ENCODE assay signal across 17 cellular contexts in genomic region chr5:122099060-122099790, GRCh38. TPM values are rescaled to one million over a fixed set of nuclear protein-coding genes. Genes with fewer than 3 reads are reported as not detected.
DNase-seq lines count a peak whose midpoint lies in the region; ATAC-seq and TF ChIP-seq lines count a peak whose summit lies in the region.
"Had no signal": no experiment of that assay in that cellular context is flagged by ENCODE, and none has a peak within 500 bp of the region (broad histone marks: within the 10 kb centered on the region; RNA-seq: fewer than 3 reads in every experiment).

No MANE protein-coding gene starts in this region.

- H3K4me3 ChIP-seq in AG10803 (ENCODE audit: low read length) (no peak overlapping the region), brain microvascular endothelial cell (ENCODE audit: low read depth, low read length) (no peak overlapping the region), lower leg skin (ENCODE audit: low read depth, poor library complexity, severe bottlenecking) (no peak overlapping the region)

- no peak for TF ChIP-seq POLR2A in lower leg skin (IDR thresholded peaks at IDR 0.05)

- H3K27me3 ChIP-seq in brain microvascular endothelial cell (replicated peaks), result no peaks in the 10 kb centered on the region
- H3K27me3 ChIP-seq: BE2C had no signal

- H3K36me3 ChIP-seq in brain microvascular endothelial cell (replicated peaks), result no peaks in the 10 kb centered on the region
- H3K36me3 ChIP-seq: BE2C had no signal

- intact Hi-C loops in lower leg skin (cut with DNase I; ENCODE audit: low total_unique reads), result loop anchor here (10.0 kb wide), 1 partner anchor 56 kb away; no protein-coding TSS in a partner anchor

- peak overlapping the region; percentile 71 for H3K27ac ChIP-seq in brain microvascular endothelial cell

- ATAC-seq in GM21360 (IDR thresholded peaks at IDR 0.05; ENCODE audit: unreplicated experiment), result no peak
- ATAC-seq: stimulated activated memory B cell treated with anti-CD40 and anti-IgM and Interleukin-4, amounts not matched to agents 10 μg/mL and 1 μg/mL and 100 μg/mL, for 72 hours had no signal

- WGBS in lower leg skin, 2 donors, result 81 to 86% methylated on average over 6 of the region's 6 CpGs

- peak; percentile 62 for DNase-seq in AG10803 (ENCODE audit: low read depth)
- DNase-seq in NCI-H226, result peak; percentile 71
- DNase-seq in brain microvascular endothelial cell, result peak; percentile 92
- peak; percentile 77 for DNase-seq in kidney glomerular epithelial cell (lab: John Stamatoyannopoulos, UW)
- DNase-seq in GM10266 (ENCODE audit: extremely low spot score), result no peak
- DNase-seq in lower leg skin (ENCODE audit: low spot score in 2 of 2), result no peak
- no peak for DNase-seq in activated naive CD4-positive, alpha-beta T cell treated with anti-CD3 and anti-CD28 coated beads, Interleukin-2, amount 50 U/mL, for 16 hours
- DNase-seq: activated CD4-positive, alpha-beta T cell treated with anti-CD3 and anti-CD28 coated beads for 4 hours; activated gamma-delta T cell treated with Interleukin-2 at 50 U/mL for 16 hours; BE2C; effector CD4-positive, alpha-beta T cell; GDM1; GOT3; Kasumi-1; SHP77 treated with DMSO at 0.1 percent for 48 hours had no signal

- in situ Hi-C loops in brain microvascular endothelial cell (cut with HindIII; ENCODE audit: low pct_ligation_motif_present, low sequenced_read_pairs), result no loop called here

- TF ChIP-seq CTCF in AG10803 (conservative IDR thresholded peaks at IDR 0.05; ENCODE audit: low read length) (no peak), brain microvascular endothelial cell (IDR thresholded peaks at IDR 0.05; ENCODE audit: low read depth, low read length, missing control alignments) (no peak), GM10266 (IDR thresholded peaks at IDR 0.05; ENCODE audit: control insufficient read depth, insufficient read depth, low read depth, missing control alignments) (no peak), lower leg skin (IDR thresholded peaks at IDR 0.05) (no peak)

RNA-seq across cellular contexts. Expression of gene LOX, which starts 21.2 kb away (rescaled TPM):
- 10 to 100 TPM in 2 of 4 donors, 1 to 10 TPM in 2; 6.5 to 48.2 (median 12.6) TPM for total RNA-seq in lower leg skin

RNA-seq across cellular contexts. Expression of gene ZNF474, which starts 30.1 kb away (rescaled TPM):
- under 1 TPM in 3 of 4 donors, not detected in 1; 0.15 to 0.91 (median 0.68) TPM for total RNA-seq in lower leg skin

Comparison
In these comparisons a context has a peak if more than half of its experiments do, and no peak if none do; other contexts are left out.
1. DNase-seq: peak in AG10803 (single experiment), NCI-H226 (single experiment), brain microvascular endothelial cell (single experiment) and kidney glomerular epithelial cell (single experiment); none in GM10266 (single experiment), lower leg skin (0 of 2) and activated naive CD4-positive, alpha-beta T cell treated with anti-CD3 and anti-CD28 coated beads, Interleukin-2, amount 50 U/mL, for 16 hours (single experiment).